ENCODE assay signal across 1 cellular context in the genomic region with DNA sequence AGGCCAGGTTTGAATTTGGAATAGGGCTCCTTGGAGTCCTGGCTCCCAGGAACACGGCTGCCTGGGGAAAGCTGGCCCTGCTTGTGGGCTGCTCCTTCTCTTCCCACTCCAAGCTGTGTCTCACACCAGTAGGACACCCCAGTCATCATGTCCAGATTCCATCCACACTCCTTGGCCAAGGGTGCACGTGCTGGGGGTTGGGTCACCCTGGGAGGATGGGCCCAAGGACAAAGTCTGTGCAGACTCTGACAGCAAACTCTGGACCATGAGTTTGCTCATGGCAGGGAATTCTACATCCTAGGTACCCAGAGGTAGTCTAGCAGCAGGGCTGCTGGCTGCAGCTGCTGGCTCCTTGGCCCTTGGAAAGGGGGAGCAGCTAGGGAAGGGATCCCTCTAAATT.
A peak's percentile ranks its signal among the peaks of the same experiment; 100 is the strongest.
TF ChIP-seq lines count a peak whose summit lies in the region.

No MANE protein-coding gene starts in this region.

TF ChIP-seq in IMR-90, 13 proteins besides CTCF, POLR2A, EP300 and RAD21:
- TF ChIP-seq BHLHE40 (IDR thresholded peaks at IDR 0.05; ENCODE audit: low read depth, low read length) (peak; percentile 20; the same call in 1 of the 2 replicates), NFE2L2 (IDR thresholded peaks at IDR 0.05; ENCODE audit: low read depth, low read length) (no peak)
